Comparison of ENCODE assay signal across 1 cellular context in the genomic region with DNA sequence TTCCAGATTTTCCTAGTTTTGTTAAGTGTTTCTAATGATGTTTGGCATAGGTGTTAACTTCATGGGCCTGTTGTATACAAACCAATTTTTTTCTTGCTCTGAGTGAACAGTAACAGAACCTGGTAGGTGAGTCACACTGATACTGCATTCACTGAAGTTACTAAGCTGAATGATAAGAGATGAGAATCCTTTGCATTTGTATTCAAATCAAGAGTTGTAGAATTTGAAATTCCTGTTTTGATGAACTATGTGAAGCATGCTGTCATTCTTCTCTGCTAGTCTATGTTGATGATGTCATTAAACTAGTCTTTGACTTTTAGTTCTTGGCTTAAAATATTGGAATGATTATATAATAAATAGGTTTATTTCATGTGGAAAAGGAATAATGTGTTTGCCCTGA.
TF ChIP-seq lines count a peak whose summit lies in the region.

No MANE protein-coding gene starts in this region.

TF ChIP-seq in IMR-90, 13 proteins besides CTCF, POLR2A, EP300 and RAD21:
- TF ChIP-seq MAZ (IDR thresholded peaks at IDR 0.05; ENCODE audit: borderline replicate concordance, low read depth, low read length) (no peak), RCOR1 (IDR thresholded peaks at IDR 0.05; ENCODE audit: insufficient replicate concordance, low read length) (no peak), FOS (IDR thresholded peaks at IDR 0.05; ENCODE audit: low read depth, low read length) (no peak), RFX5 (IDR thresholded peaks at IDR 0.05; ENCODE audit: low read depth, low read length) (no peak), MAFK (IDR thresholded peaks at IDR 0.05; ENCODE audit: low read depth, low read length) (no peak), NFE2L2 (IDR thresholded peaks at IDR 0.05; ENCODE audit: low read depth, low read length) (no peak), SMC3 (IDR thresholded peaks at IDR 0.05; ENCODE audit: low read depth, low read length) (no peak), MXI1 (IDR thresholded peaks at IDR 0.05; ENCODE audit: borderline replicate concordance, low read depth, low read length) (no peak), CEBPB (IDR thresholded peaks at IDR 0.05; ENCODE audit: low read depth, low read length) (no peak), BHLHE40 (IDR thresholded peaks at IDR 0.05; ENCODE audit: low read depth, low read length) (no peak), CHD1 (IDR thresholded peaks at IDR 0.05; ENCODE audit: low read depth, low read length) (no peak)
- TF ChIP-seq, protein P1, sequence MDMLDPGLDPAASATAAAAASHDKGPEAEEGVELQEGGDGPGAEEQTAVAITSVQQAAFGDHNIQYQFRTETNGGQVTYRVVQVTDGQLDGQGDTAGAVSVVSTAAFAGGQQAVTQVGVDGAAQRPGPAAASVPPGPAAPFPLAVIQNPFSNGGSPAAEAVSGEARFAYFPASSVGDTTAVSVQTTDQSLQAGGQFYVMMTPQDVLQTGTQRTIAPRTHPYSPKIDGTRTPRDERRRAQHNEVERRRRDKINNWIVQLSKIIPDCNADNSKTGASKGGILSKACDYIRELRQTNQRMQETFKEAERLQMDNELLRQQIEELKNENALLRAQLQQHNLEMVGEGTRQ (IDR thresholded peaks at IDR 0.05; ENCODE audit: low read depth, low read length): no peak
- TF ChIP-seq, protein P2, sequence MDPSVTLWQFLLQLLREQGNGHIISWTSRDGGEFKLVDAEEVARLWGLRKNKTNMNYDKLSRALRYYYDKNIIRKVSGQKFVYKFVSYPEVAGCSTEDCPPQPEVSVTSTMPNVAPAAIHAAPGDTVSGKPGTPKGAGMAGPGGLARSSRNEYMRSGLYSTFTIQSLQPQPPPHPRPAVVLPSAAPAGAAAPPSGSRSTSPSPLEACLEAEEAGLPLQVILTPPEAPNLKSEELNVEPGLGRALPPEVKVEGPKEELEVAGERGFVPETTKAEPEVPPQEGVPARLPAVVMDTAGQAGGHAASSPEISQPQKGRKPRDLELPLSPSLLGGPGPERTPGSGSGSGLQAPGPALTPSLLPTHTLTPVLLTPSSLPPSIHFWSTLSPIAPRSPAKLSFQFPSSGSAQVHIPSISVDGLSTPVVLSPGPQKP (IDR thresholded peaks at IDR 0.05; ENCODE audit: borderline replicate concordance, low read depth, low read length): no peak
